Comparison of ENCODE assay signal across 18 cellular contexts in the genomic region with DNA sequence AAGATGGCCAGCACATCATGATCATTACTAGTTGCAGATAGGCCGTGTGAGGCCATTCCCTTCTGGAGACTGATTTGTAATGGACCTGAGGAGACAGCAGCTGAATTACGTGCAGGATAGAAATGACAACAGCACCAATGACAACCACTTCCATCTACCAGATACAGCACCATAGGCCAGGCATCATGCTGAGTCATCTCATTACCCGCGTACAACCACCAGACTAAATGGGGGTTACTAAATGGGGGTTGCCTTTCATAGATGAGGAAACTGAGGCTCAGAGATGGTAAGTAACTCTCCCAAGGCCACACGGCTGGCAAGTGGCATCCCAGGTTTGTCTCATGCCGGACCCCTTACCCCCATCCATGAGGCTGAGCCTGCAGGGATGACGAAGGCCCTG. TPM values are rescaled to one million over a fixed set of nuclear protein-coding genes. Genes with fewer than 3 reads are reported as not detected.
DNase-seq lines count a peak whose midpoint lies in the region; ATAC-seq, FAIRE-seq and TF ChIP-seq lines count a peak whose summit lies in the region.
"Had no signal": no experiment of that assay in that cellular context is flagged by ENCODE, and none has a peak within 500 bp of the region (broad histone marks: within the 10 kb centered on the region; RNA-seq: fewer than 3 reads in every experiment).

No MANE protein-coding gene starts in this region.

- H3K27ac ChIP-seq in SK-N-SH (ENCODE audit: low read depth in 2 of 2, low read length in 1 of 2) (no peak overlapping the region), spleen (no peak overlapping the region)
- H3K27ac ChIP-seq: HL-60, upper lobe of left lung had no signal

- TF ChIP-seq RAD21 in SK-N-SH (IDR thresholded peaks at IDR 0.05; ENCODE audit: low read length): no peak

- H3K27me3 ChIP-seq in SK-N-SH (ENCODE audit: insufficient read depth) (no peaks in the 10 kb centered on the region), spleen (replicated peaks in 1 of 7) (no peaks in the 10 kb centered on the region)
- H3K27me3 ChIP-seq: upper lobe of left lung had no signal

- CTCF ChIA-PET in SK-N-SH (lab: Yijun Ruan, JAX): interaction anchor here (1.6 to 2.5 kb wide), 3 partner anchors 20 to 42 kb away, joined by 3 to 8 read pairs (median 7); no protein-coding TSS in a partner anchor

- H4K20me1 ChIP-seq in SK-N-SH (ENCODE audit: insufficient read depth): no peaks in the 10 kb centered on the region

- TF ChIP-seq CTCF in SK-N-SH (IDR thresholded peaks at IDR 0.05): no peak
- no peak for TF ChIP-seq CTCF in spleen (IDR thresholded peaks at IDR 0.05 in 8 of 11, conservative IDR thresholded peaks at IDR 0.05 in 3 of 11)

- intact Hi-C loops in posterior vena cava (cut with DNase I) (no loop called here), spleen (cut with DNase I; ENCODE audit: low total_unique reads) (no loop called here)

- DNase-seq in SK-N-SH (no peak), RPMI7951 (ENCODE audit: low read depth) (peak; percentile 63), posterior vena cava (ENCODE audit: low spot score) (peak; percentile 34), GM19239 (ENCODE audit: insufficient read length, low spot score) (no peak), spleen (no peak)
- DNase-seq in T-helper 2 cell treated with Interferon-gamma antibody and Interleukin-4, amounts not matched to agents 5 μg/mL and 100 μg/mL, for 36 hours (ENCODE audit: low spot score): no peak
- DNase-seq: activated naive CD4-positive, alpha-beta T cell; Caco-2; occipital lobe; upper lobe of left lung had no signal

- H3K9ac ChIP-seq in SK-N-SH: no peak overlapping the region

- ATAC-seq in SK-N-SH treated with all-trans-retinoic acid at 6 μM for 48 hours: peak; percentile 46; the same call in 1 of the 3 replicates
- peak; percentile 46 for ATAC-seq in HG02763 (IDR thresholded peaks at IDR 0.05; ENCODE audit: unreplicated experiment)

- H3K9me2 ChIP-seq in SK-N-SH: no peaks in the 10 kb centered on the region

- H3K79me2 ChIP-seq in SK-N-SH (ENCODE audit: insufficient read depth): no peaks in the 10 kb centered on the region

- WGBS in SK-N-SH (ENCODE audit: low lambda C conversion rate): 73% methylated on average over 7 of the region's 7 CpGs
- WGBS in spleen, 5 donors: 64 to 84% (median 71%) methylated on average over 7 of the region's 7 CpGs

- H3K4me3 ChIP-seq in SK-N-SH (ENCODE audit: low read depth in 2 of 2, low read length in 1 of 2) (no peak overlapping the region), spleen (no peak overlapping the region)
- H3K4me3 ChIP-seq: upper lobe of left lung had no signal

- no peak overlapping the region for H3K4me2 ChIP-seq in SK-N-SH

- H3K36me3 Mint-ChIP-seq in T-helper 2 cell treated with Interferon-gamma antibody and Interleukin-4, amounts not matched to agents 5 μg/mL and 100 μg/mL, for 36 hours (ENCODE audit: low read depth): no peaks in the 10 kb centered on the region
- H3K36me3 Mint-ChIP-seq: memory B cell had no signal

- H3K4me1 ChIP-seq in SK-N-SH (ENCODE audit: control insufficient read depth in 1 of 2, insufficient read depth in 2 of 2, low read depth in 1 of 2, low read length in 1 of 2): no peaks in the 10 kb centered on the region
- peaks cover 0 to 15% (median 0%) of the 10 kb centered on the region in 6 donors for H3K4me1 ChIP-seq in spleen
- H3K4me1 ChIP-seq: Caco-2, upper lobe of left lung had no signal

- H3K27ac Mint-ChIP-seq in T-helper 2 cell treated with Interferon-gamma antibody and Interleukin-4, amounts not matched to agents 5 μg/mL and 100 μg/mL, for 36 hours: no peak overlapping the region
- H3K27ac Mint-ChIP-seq: memory B cell; T-helper 1 cell treated with Interleukin-12 subunit alpha and Interleukin-12 subunit beta and Interleukin-4 antibody, amounts not matched to agents 30 μg/mL and 1 μg/mL, for 36 hours had no signal

- no peaks in the 10 kb centered on the region for H3K9me3 Mint-ChIP-seq in T-helper 2 cell treated with Interferon-gamma antibody and Interleukin-4, amounts not matched to agents 5 μg/mL and 100 μg/mL, for 36 hours
- H3K9me3 Mint-ChIP-seq: memory B cell; T-helper 1 cell treated with Interleukin-12 subunit alpha and Interleukin-12 subunit beta and Interleukin-4 antibody, amounts not matched to agents 30 μg/mL and 1 μg/mL, for 36 hours had no signal

- H3F3A ChIP-seq in SK-N-SH (replicated peaks; ENCODE audit: insufficient read depth): no peaks in the 10 kb centered on the region

- POLR2A ChIA-PET in SK-N-SH (lab: Yijun Ruan, JAX): no interaction called here

- peaks cover 8% of the 10 kb centered on the region for H3K4me1 Mint-ChIP-seq in T-helper 2 cell treated with Interferon-gamma antibody and Interleukin-4, amounts not matched to agents 5 μg/mL and 100 μg/mL, for 36 hours (ENCODE audit: low read depth)
- H3K4me1 Mint-ChIP-seq: memory B cell had no signal

- no peak overlapping the region for H2AFZ ChIP-seq in SK-N-SH (ENCODE audit: low read depth)

- no peak for TF ChIP-seq POLR2A in spleen (IDR thresholded peaks at IDR 0.05)

- FAIRE-seq in GM19239 (lab: Jason Lieb, UNC): no peak
- FAIRE-seq: colon had no signal

- H3K27me3 Mint-ChIP-seq in T-helper 2 cell treated with Interferon-gamma antibody and Interleukin-4, amounts not matched to agents 5 μg/mL and 100 μg/mL, for 36 hours (ENCODE audit: low read depth): peaks cover 6% of the 10 kb centered on the region

- H3K36me3 ChIP-seq in SK-N-SH (replicated peaks in 1 of 2; ENCODE audit: control insufficient read depth in 1 of 2, insufficient read depth in 2 of 2, low read length in 1 of 2): no peaks in the 10 kb centered on the region
- H3K36me3 ChIP-seq in spleen: peaks cover 0 to 8% (median 0%) of the 10 kb centered on the region in 6 donors
- H3K36me3 ChIP-seq: upper lobe of left lung had no signal

- H3K9me3 ChIP-seq in SK-N-SH (no peaks in the 10 kb centered on the region), spleen (peaks cover 0 to 3% (median 0%) of the 10 kb centered on the region in 8 donors)
- H3K9me3 ChIP-seq: Caco-2, upper lobe of left lung had no signal

- TF ChIP-seq EP300 in SK-N-SH (IDR thresholded peaks at IDR 0.05; ENCODE audit: borderline replicate concordance in 1 of 2, low read depth in 1 of 2, low read length in 1 of 2): no peak

- no peak overlapping the region for H3K4me3 Mint-ChIP-seq in T-helper 2 cell treated with Interferon-gamma antibody and Interleukin-4, amounts not matched to agents 5 μg/mL and 100 μg/mL, for 36 hours
- H3K4me3 Mint-ChIP-seq: memory B cell; T-helper 1 cell treated with Interleukin-12 subunit alpha and Interleukin-12 subunit beta and Interleukin-4 antibody, amounts not matched to agents 30 μg/mL and 1 μg/mL, for 36 hours had no signal

TF ChIP-seq in SK-N-SH treated with all-trans-retinoic acid at 6 μM for 48 hours, 23 proteins besides CTCF, POLR2A, EP300 and RAD21:
- TF ChIP-seq ZNF70 (CRISPR knock-in tag; IDR thresholded peaks at IDR 0.05) (no peak), ZC3H10 (CRISPR knock-in tag; IDR thresholded peaks at IDR 0.05) (no peak), OSR1 (CRISPR knock-in tag; IDR thresholded peaks at IDR 0.05) (no peak)
TF ChIP-seq in SK-N-SH treated with all-trans-retinoic acid at 6 μM for 48 hours: peak in this region for 0.

TF ChIP-seq in SK-N-SH, 30 proteins besides CTCF, POLR2A, EP300 and RAD21 (continues in another document):
- TF ChIP-seq POLR2AphosphoS5 (IDR thresholded peaks at IDR 0.05; ENCODE audit: low read depth, low read length): no peak
- no peak for TF ChIP-seq GABPA (IDR thresholded peaks at IDR 0.05; ENCODE audit: low read depth)
- TF ChIP-seq NFIC (IDR thresholded peaks at IDR 0.05; ENCODE audit: borderline replicate concordance): no peak
- no peak for TF ChIP-seq GATA2 (CRISPR knock-in tag; IDR thresholded peaks at IDR 0.05)
- TF ChIP-seq RFX5 (IDR thresholded peaks at IDR 0.05; ENCODE audit: low read length): no peak
- no peak for TF ChIP-seq SMC3 (IDR thresholded peaks at IDR 0.05; ENCODE audit: low read depth, low read length)
- TF ChIP-seq USF2 (IDR thresholded peaks at IDR 0.05; ENCODE audit: borderline replicate concordance, low read depth, low read length): no peak
- TF ChIP-seq FOXM1 (IDR thresholded peaks at IDR 0.05; ENCODE audit: low read depth): no peak
- no peak for TF ChIP-seq SIN3A (IDR thresholded peaks at IDR 0.05; ENCODE audit: borderline replicate concordance, low read depth, low read length)
- no peak for TF ChIP-seq PBX3 (IDR thresholded peaks at IDR 0.05)
- no peak for TF ChIP-seq RCOR1 (IDR thresholded peaks at IDR 0.05; ENCODE audit: low read length)
- no peak for TF ChIP-seq TCF12 (IDR thresholded peaks at IDR 0.05)
- no peak for TF ChIP-seq EZH2phosphoT487 (IDR thresholded peaks at IDR 0.05; ENCODE audit: borderline replicate concordance, low read depth)

RNA-seq across cellular contexts. Expression of gene FAM107A, which starts 32.8 kb away (rescaled TPM):
- polyA plus RNA-seq in SK-N-SH (2012; rRNA removed) (0.02 TPM in 1 of 2 replicates, not detected in the other), spleen (10 to 100 TPM in 1 of 3 donors, 1 to 10 TPM in 2; 5.7 to 17.2 (median 7.0) TPM)
- polyA plus RNA-seq in SK-N-SH (2012; cell fraction: cytosol; rRNA removed): 0.01 and 0.04 TPM in 2 replicates
- polyA plus RNA-seq in SK-N-SH (2012; cell fraction: nucleus; rRNA removed): 0.02 and 0.04 TPM in 2 replicates
- not detected in 2 replicates for total RNA-seq in RPMI7951 (2014; rRNA removed; shearing (Covaris generic))
- total RNA-seq in posterior vena cava (10 to 100 TPM; 22.9 to 38.7 TPM), spleen (10 to 100 TPM in 6 of 7 donors, 1 to 10 TPM in 1; 9.6 to 47.7 (median 30.5) TPM)
- total RNA-seq: A673, Caco-2, OCI-LY7 had no signal

RNA-seq across cellular contexts. Expression of gene FAM3D, which starts 56.6 kb away (rescaled TPM):
- not detected in 2 replicates for polyA plus RNA-seq in SK-N-SH (2012; rRNA removed)
- not detected in 2 replicates for polyA plus RNA-seq in SK-N-SH (2012; cell fraction: cytosol; rRNA removed)
- not detected in 2 replicates for polyA plus RNA-seq in SK-N-SH (2012; cell fraction: nucleus; rRNA removed)
- total RNA-seq in RPMI7951 (2014; rRNA removed; shearing (Covaris generic)): not detected in 2 replicates
- total RNA-seq in posterior vena cava: not detected
- total RNA-seq in spleen: under 1 TPM in 1 of 7 donors, not detected in 6; 0.23 TPM
- polyA plus RNA-seq in spleen: under 1 TPM; 0.28 to 0.42 (median 0.35) TPM
- total RNA-seq: A673, Caco-2, occipital lobe, OCI-LY7 had no signal

Comparison
In these comparisons a context has a peak if more than half of its experiments do, and no peak if none do; other contexts are left out.
1. DNase-seq: peak in RPMI7951 (single experiment) and posterior vena cava (single experiment); none in SK-N-SH (single experiment), T-helper 2 cell treated with Interferon-gamma antibody and Interleukin-4, amounts not matched to agents 5 μg/mL and 100 μg/mL, for 36 hours (single experiment), GM19239 (single experiment) and spleen (single experiment).
2. RNA of gene FAM107A, which starts 32.8 kb away (total RNA-seq): 22.9 to 38.7 TPM in posterior vena cava and 9.6 to 47.7 TPM in spleen; not detected in RPMI7951; every median in the first group is over 10 times any median in the second.